ENCODE assay signal across 23 cellular contexts in genomic region chr5:159631001-159631400, GRCh38.
"Had no signal": no experiment of that assay in that cellular context is flagged by ENCODE, and none has a peak within 500 bp of the region (broad histone marks: within the 10 kb centered on the region; RNA-seq: fewer than 3 reads in every experiment).

No MANE protein-coding gene starts in this region.

- H3K9me3 ChIP-seq: stomach, suprapubic skin, testis, thoracic aorta, thyroid gland, tibial artery, transverse colon, upper lobe of left lung, uterus, vagina had no signal

- H3K36me3 ChIP-seq: stomach, suprapubic skin, thoracic aorta, thyroid gland, tibial artery, tibial nerve, transverse colon, upper lobe of left lung, upper lobe of right lung, uterus, vagina had no signal

- H3K4me1 ChIP-seq: stomach, suprapubic skin, testis, thyroid gland, tibial artery, transverse colon, upper lobe of left lung, upper lobe of right lung, uterus, vagina had no signal

- H3K27me3 ChIP-seq: stomach, testis, thyroid gland, tibial artery, tibial nerve, transverse colon, upper lobe of left lung, upper lobe of right lung, uterus, vagina had no signal

- H3K4me3 ChIP-seq: stomach, suprapubic skin, testis, thoracic aorta, thyroid gland, tibial artery, tibial nerve, transverse colon, upper lobe of left lung, upper lobe of right lung, uterus, vagina had no signal

- H3K27ac ChIP-seq: stomach, suprapubic skin, testis, thoracic aorta, thyroid gland, tibial artery, tibial nerve, transverse colon, upper lobe of left lung, upper lobe of right lung, uterus, vagina had no signal

- DNase-seq: stimulated activated CD4-positive, alpha-beta T cell treated with anti-CD3 and anti-CD28 coated beads, Interleukin-2, amount 100 ng/mL, for 48 hours; stimulated activated CD4-positive, alpha-beta T cell treated with anti-CD3 and anti-CD28 coated beads, Interleukin-4, amount 100 ng/mL, for 1 hour; stimulated activated CD4-positive, alpha-beta T cell treated with anti-CD3 and anti-CD28 coated beads, Interleukin-4, amount 100 ng/mL, for 24 hours; stimulated activated CD4-positive, alpha-beta T cell treated with anti-CD3 and anti-CD28 coated beads, Interleukin-4, amount 100 ng/mL, for 4 hours; stimulated activated CD8-positive, alpha-beta memory T cell treated with anti-CD3 and anti-CD28 coated beads, Interleukin-4, amount 100 ng/mL, for 48 hours; stimulated activated naive B cell treated with anti-CD40 and anti-IgM and Interleukin-4, amounts not matched to agents 10 μg/mL and 1 μg/mL and 100 μg/mL, for 72 hours; stimulated activated naive CD4-positive, alpha-beta T cell; stimulated activated naive CD4-positive, alpha-beta T cell treated with Interleukin-2 at 50 U/mL for 16 hours; stimulated activated naive CD8-positive, alpha-beta T cell treated with anti-CD3 and anti-CD28 coated beads, Interleukin-15, amount 100 ng/mL, for 72 hours; stimulated activated naive CD8-positive, alpha-beta T cell treated with anti-CD3 and anti-CD28 coated beads, Interleukin-15, Interleukin-2, amounts not matched to agents 100 U/mL and 50 U/mL, for 24 hours; stomach; substantia nigra; testis; thyroid gland; tibial artery; transverse colon; upper lobe of left lung; upper lobe of right lung; uterus had no signal
